ENCODE assay signal across 33 cellular contexts in the genomic region with DNA sequence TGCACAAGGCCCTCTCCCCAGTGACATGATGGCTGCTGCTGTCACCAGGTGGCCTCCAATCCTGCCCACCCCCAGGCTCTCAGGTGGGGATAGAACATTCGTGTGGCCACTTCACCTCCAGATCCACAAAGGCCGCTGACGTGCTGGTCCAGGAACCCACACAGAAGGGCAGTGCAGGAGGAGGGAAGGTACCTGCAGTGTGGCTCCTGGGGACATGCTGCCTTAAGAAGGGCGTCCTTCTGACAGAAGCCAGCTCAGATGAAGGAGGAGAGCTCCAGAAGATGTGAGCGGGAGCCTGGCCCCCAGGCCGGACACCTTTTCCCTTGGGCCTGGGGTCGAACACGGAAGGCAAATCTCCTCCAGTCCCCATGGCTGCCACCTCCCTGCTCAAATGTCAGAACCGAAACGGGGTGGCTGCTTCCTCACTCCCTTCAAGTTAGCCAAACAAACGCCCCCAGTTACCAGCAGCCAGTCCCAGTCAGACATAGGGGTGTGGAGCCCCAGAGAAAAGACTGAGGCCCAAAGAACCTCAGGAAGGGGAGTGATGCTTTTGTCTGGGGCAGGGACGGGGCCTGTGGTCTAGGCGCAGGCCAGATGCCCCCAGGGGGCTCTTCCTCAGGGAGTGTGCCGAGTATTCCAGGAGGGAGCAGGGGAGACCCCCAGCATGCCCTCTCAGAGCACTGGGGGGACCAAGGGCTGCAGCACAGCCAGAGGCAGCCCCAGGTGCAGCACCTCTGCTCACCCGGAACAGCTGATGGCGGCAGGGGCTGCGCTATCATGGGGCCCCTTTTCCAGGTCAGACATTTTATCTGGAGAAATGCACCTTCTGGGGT.
DNase-seq lines count a peak whose midpoint lies in the region; ATAC-seq, FAIRE-seq and TF ChIP-seq lines count a peak whose summit lies in the region.
"Had no signal": no experiment of that assay in that cellular context is flagged by ENCODE, and none has a peak within 500 bp of the region (broad histone marks: within the 10 kb centered on the region; RNA-seq: fewer than 3 reads in every experiment).

No MANE protein-coding gene starts in this region.

- H3K9me3 Mint-ChIP-seq in T-cell: no peaks in the 10 kb centered on the region
- H3K9me3 Mint-ChIP-seq: activated CD4-positive, alpha-beta T cell treated with anti-CD3 and anti-CD28 coated beads, Interleukin-2, amount 10 ng/mL, durations not matched to agents 24 days and 14 days; activated naive CD4-positive, alpha-beta T cell treated with anti-CD3 and anti-CD28 coated beads, Interleukin-2, amount 50 U/mL, for 72 hours; activated T-helper 2 cell treated with anti-CD3 and anti-CD28 coated beads, Interferon-gamma antibody, Interleukin-2, Interleukin-4, amounts not matched to agents 10 μg/mL and 5 μg/mL and 100 μg/mL, durations not matched to agents 14 hours and 24 hours and 36 hours; CD4-positive, alpha-beta memory T cell; stimulated activated naive CD8-positive, alpha-beta T cell treated with anti-CD3 and anti-CD28 coated beads, Interleukin-15, Interleukin-2, amounts not matched to agents 100 ng/mL and 50 ng/mL, for 24 hours; type B pancreatic cell had no signal

- no peak overlapping the region for H3K27ac Mint-ChIP-seq in T-cell
- H3K27ac Mint-ChIP-seq: activated CD4-positive, alpha-beta T cell treated with anti-CD3 and anti-CD28 coated beads, Interleukin-2, amount 10 ng/mL, durations not matched to agents 24 days and 14 days; activated naive CD4-positive, alpha-beta T cell treated with anti-CD3 and anti-CD28 coated beads, Interleukin-2, amount 50 U/mL, for 72 hours; activated T-helper 2 cell treated with anti-CD3 and anti-CD28 coated beads, Interferon-gamma antibody, Interleukin-2, Interleukin-4, amounts not matched to agents 10 μg/mL and 5 μg/mL and 100 μg/mL, durations not matched to agents 14 hours and 24 hours and 36 hours; CD4-positive, alpha-beta memory T cell; mesothelial cell of epicardium; stimulated activated naive CD8-positive, alpha-beta T cell treated with anti-CD3 and anti-CD28 coated beads, Interleukin-15, Interleukin-2, amounts not matched to agents 100 ng/mL and 50 ng/mL, for 24 hours; type B pancreatic cell; WTC11 had no signal

- peaks cover 4% of the 10 kb centered on the region for H3K36me3 ChIP-seq in BLaER1
- H3K36me3 ChIP-seq in ascending aorta: no peaks in the 10 kb centered on the region
- H3K36me3 ChIP-seq in lower lobe of right lung: no peaks in the 10 kb centered on the region
- no peaks in the 10 kb centered on the region for H3K36me3 ChIP-seq in stomach smooth muscle (ENCODE audit: control insufficient read depth in 2 of 2, insufficient read depth in 2 of 2, low read length in 2 of 2)
- H3K36me3 ChIP-seq: cardiac muscle cell, heart left ventricle, SJSA1 had no signal

- WGBS in lower leg skin, 2 donors: 91% methylated on average over 14 to 17 of the region's 17 CpGs

- POLR2A ChIA-PET in T-cell (lab: Charles Lee): no interaction called here

- H3K4me1 ChIP-seq in BLaER1 (peaks cover 95% of the 10 kb centered on the region), ascending aorta (peaks cover 8 to 13% of the 10 kb centered on the region in 2 donors), lower lobe of right lung (no peaks in the 10 kb centered on the region), stomach smooth muscle (ENCODE audit: control insufficient read depth, insufficient read depth, low read length) (peaks cover 90% of the 10 kb centered on the region)
- H3K4me1 ChIP-seq: foreskin keratinocyte, SJSA1 had no signal

- no peak for DNase-seq in ascending aorta (ENCODE audit: low spot score in 2 of 2)
- DNase-seq in lower lobe of right lung: peak; percentile 34
- no peak for DNase-seq in lower leg skin (ENCODE audit: low spot score in 2 of 2)
- DNase-seq in T-cell: no peak
- no peak for DNase-seq in RCC 7860 (ENCODE audit: low spot score)
- DNase-seq: activated CD4-positive, alpha-beta T cell treated with anti-CD3 and anti-CD28 coated beads, Interleukin-2, amount 10 ng/mL, durations not matched to agents 24 days and 14 days; activated CD8-positive, alpha-beta memory T cell treated with anti-CD3 and anti-CD28 coated beads for 24 hours; activated T-cell treated with anti-CD3 and anti-CD28 coated beads for 4 hours; CD4-positive, alpha-beta memory T cell; foreskin keratinocyte; GM23248; heart left ventricle; naive B cell; NCI-H1092; NCI-H1694; NCI-H748 treated with DMSO at 0.1 percent for 48 hours; stimulated activated CD4-positive, alpha-beta T cell treated with anti-CD3 and anti-CD28 coated beads, Interleukin-1b, Interleukin-23, amount 100 ng/mL, for 48 hours had no signal

- intact Hi-C loops in ascending aorta (cut with DNase I) (no loop called here), lower lobe of right lung (cut with DNase I) (no loop called here), lower leg skin (cut with DNase I; ENCODE audit: low total_unique reads) (no loop called here)

- H3K27me3 ChIP-seq in BLaER1 (no peaks in the 10 kb centered on the region), ascending aorta (no peaks in the 10 kb centered on the region), lower lobe of right lung (ENCODE audit: low read depth) (no peaks in the 10 kb centered on the region), stomach smooth muscle (ENCODE audit: control insufficient read depth in 1 of 2, insufficient read depth in 2 of 2, low read length in 2 of 2) (no peaks in the 10 kb centered on the region)
- H3K27me3 ChIP-seq: cardiac muscle cell, foreskin keratinocyte, heart left ventricle, SJSA1 had no signal

- no peak for ATAC-seq in lower lobe of right lung
- ATAC-seq in T-cell (replicated peaks in 1 of 4): no peak
- ATAC-seq in HG03139 (IDR thresholded peaks at IDR 0.05; ENCODE audit: unreplicated experiment): no peak
- ATAC-seq: activated naive CD4-positive, alpha-beta T cell treated with anti-CD3 and anti-CD28 coated beads, Interleukin-2, amount 50 U/mL, for 72 hours; esophagus mucosa; heart left ventricle; Panc1 had no signal

- peak overlapping the region; percentile 100 for H3K4me2 ChIP-seq in BLaER1
- H3K4me2 ChIP-seq: smooth muscle cell had no signal

- no peaks in the 10 kb centered on the region for H3K27me3 Mint-ChIP-seq in T-cell
- H3K27me3 Mint-ChIP-seq: activated CD4-positive, alpha-beta T cell treated with anti-CD3 and anti-CD28 coated beads, Interleukin-2, amount 10 ng/mL, durations not matched to agents 24 days and 14 days; CD4-positive, alpha-beta memory T cell; naive B cell; stimulated activated naive CD8-positive, alpha-beta T cell treated with anti-CD3 and anti-CD28 coated beads, Interleukin-15, Interleukin-2, amounts not matched to agents 100 ng/mL and 50 ng/mL, for 24 hours; type B pancreatic cell had no signal

- H3K4me3 ChIP-seq in BLaER1: peak overlapping the region; percentile 41
- no peak overlapping the region for H3K4me3 ChIP-seq in ascending aorta
- no peak overlapping the region for H3K4me3 ChIP-seq in lower lobe of right lung
- H3K4me3 ChIP-seq in stomach smooth muscle (ENCODE audit: low read length in 2 of 2): no peak overlapping the region
- no peak overlapping the region for H3K4me3 ChIP-seq in lower leg skin (ENCODE audit: low read depth, poor library complexity, severe bottlenecking)
- H3K4me3 ChIP-seq: cardiac muscle cell, GM23248, heart left ventricle, SJSA1, smooth muscle cell had no signal

- H3K9me3 ChIP-seq in BLaER1 (no peaks in the 10 kb centered on the region), ascending aorta (no peaks in the 10 kb centered on the region), lower lobe of right lung (no peaks in the 10 kb centered on the region), stomach smooth muscle (ENCODE audit: control insufficient read depth in 2 of 2, low read length in 2 of 2) (no peaks in the 10 kb centered on the region)
- H3K9me3 ChIP-seq: heart left ventricle, SJSA1 had no signal

- H3K36me3 Mint-ChIP-seq in T-cell: no peaks in the 10 kb centered on the region
- H3K36me3 Mint-ChIP-seq: activated naive CD4-positive, alpha-beta T cell treated with anti-CD3 and anti-CD28 coated beads, Interleukin-2, amount 50 U/mL, for 72 hours; CD4-positive, alpha-beta memory T cell; naive B cell had no signal

- no peaks in the 10 kb centered on the region for H4K20me1 ChIP-seq in BLaER1

- FAIRE-seq in RCC 7860 (lab: Jason Lieb, UNC): no peak
- FAIRE-seq: A204.1, keratinocyte had no signal

- no peaks in the 10 kb centered on the region for H3K4me1 Mint-ChIP-seq in T-cell
- H3K4me1 Mint-ChIP-seq: activated CD4-positive, alpha-beta T cell treated with anti-CD3 and anti-CD28 coated beads, Interleukin-2, amount 10 ng/mL, durations not matched to agents 24 days and 14 days; CD4-positive, alpha-beta memory T cell; naive B cell had no signal

- no peak for TF ChIP-seq POLR2A in lower leg skin (IDR thresholded peaks at IDR 0.05)

- TF ChIP-seq CTCF in ascending aorta (IDR thresholded peaks at IDR 0.05): no peak
- TF ChIP-seq CTCF in lower lobe of right lung (IDR thresholded peaks at IDR 0.05): no peak
- no peak for TF ChIP-seq CTCF in lower leg skin (IDR thresholded peaks at IDR 0.05)

- peak overlapping the region; percentile 98 for H3K9ac ChIP-seq in BLaER1
- peak overlapping the region in 1 of 2 donors; percentile 7 for H3K9ac ChIP-seq in stomach smooth muscle (ENCODE audit: low read length in 2 of 2)
- H3K9ac ChIP-seq: GM23248 had no signal

- H3K27ac ChIP-seq in BLaER1 (peak overlapping the region; percentile 99), ascending aorta (peak overlapping the region; percentile 70 to 80), lower lobe of right lung (no peak overlapping the region), stomach smooth muscle (ENCODE audit: low read length) (peak overlapping the region; percentile 92)
- H3K27ac ChIP-seq: cardiac muscle cell, foreskin keratinocyte, GM23248, SJSA1 had no signal

- CTCF ChIA-PET in T-cell (lab: Charles Lee): no interaction called here

- H3K4me3 Mint-ChIP-seq in T-cell: no peak overlapping the region
- H3K4me3 Mint-ChIP-seq: activated CD4-positive, alpha-beta T cell treated with anti-CD3 and anti-CD28 coated beads, Interleukin-2, amount 10 ng/mL, durations not matched to agents 24 days and 14 days; CD4-positive, alpha-beta memory T cell; mesothelial cell of epicardium; naive B cell; stimulated activated naive CD8-positive, alpha-beta T cell treated with anti-CD3 and anti-CD28 coated beads, Interleukin-15, Interleukin-2, amounts not matched to agents 100 ng/mL and 50 ng/mL, for 24 hours; type B pancreatic cell; WTC11 had no signal
